ENCODE assay signal across 28 cellular contexts in the genomic region with DNA sequence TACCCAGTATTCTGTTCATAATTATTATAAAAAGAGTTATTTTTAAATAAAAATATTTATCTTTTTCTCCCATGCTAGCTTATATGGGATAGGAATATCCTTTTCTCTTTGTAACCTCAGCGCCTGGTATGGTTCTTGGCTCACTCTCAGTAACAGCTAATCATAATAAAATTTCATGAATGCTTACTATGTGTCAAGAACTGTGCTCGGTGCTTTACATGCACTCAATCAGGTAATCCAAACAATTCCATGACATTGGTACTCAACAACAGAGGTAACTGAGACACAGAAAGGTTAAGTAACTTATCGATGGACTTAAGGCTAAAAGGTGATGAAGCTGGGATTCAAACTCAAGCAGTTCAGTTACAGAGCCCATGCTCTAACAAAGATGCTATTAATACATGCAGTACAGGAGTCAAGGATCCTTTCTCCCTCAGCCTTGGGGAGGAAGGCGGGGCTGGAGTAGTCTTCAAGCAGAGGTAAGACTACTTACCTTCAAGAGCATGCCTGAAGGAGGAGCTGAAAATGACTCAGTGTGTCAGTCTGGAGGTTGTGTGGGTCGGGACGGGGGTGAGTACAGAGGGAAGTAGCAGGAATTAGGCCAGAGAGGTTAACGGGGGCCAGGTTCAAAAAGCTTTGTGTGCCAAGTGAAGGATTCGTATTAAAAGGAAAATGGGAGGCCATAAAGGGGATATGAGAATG.
"Had no signal": no experiment of that assay in that cellular context is flagged by ENCODE, and none has a peak within 500 bp of the region (broad histone marks: within the 10 kb centered on the region; RNA-seq: fewer than 3 reads in every experiment).

No MANE protein-coding gene starts in this region.

- H3K9me3 Mint-ChIP-seq: activated naive CD4-positive, alpha-beta T cell treated with anti-CD3 and anti-CD28 coated beads, Interleukin-2, amount 50 U/mL, for 72 hours; neural progenitor cell; T-cell; T-helper 2 cell treated with Interferon-gamma antibody and Interleukin-4, amounts not matched to agents 5 μg/mL and 100 μg/mL, for 36 hours had no signal

- DNase-seq: activated CD4-positive, alpha-beta T cell treated with anti-CD3 and anti-CD28 coated beads for 4 hours; activated CD4-positive, alpha-beta T cell treated with anti-CD3 and anti-CD28 coated beads, Interleukin-2, amount 50 U/mL, for 4 hours; activated naive CD4-positive, alpha-beta T cell; activated T-cell treated with anti-CD3 and anti-CD28 coated beads for 4 hours; activated T-cell treated with anti-CD3 and anti-CD28 coated beads, Interleukin-2, amount 50 U/mL, for 72 hours; cerebellar nuclear complex; colonic mucosa; dorsolateral prefrontal cortex; effector memory CD4-positive, alpha-beta T cell; erythroblast; heart left ventricle; hypothalamus; immature natural killer cell; kidney glomerular epithelial cell; left ventricle myocardium inferior; midbrain; naive thymus-derived CD4-positive, alpha-beta T cell; occipital lobe; right cardiac atrium; stimulated activated CD4-positive, alpha-beta T cell treated with anti-CD3 and anti-CD28 coated beads, Interleukin-12 subunit alpha, Interleukin-12 subunit beta, amount 100 ng/mL, for 4 hours; stimulated activated CD4-positive, alpha-beta T cell treated with anti-CD3 and anti-CD28 coated beads, Interleukin-4, amount 100 ng/mL, for 1 hour; stimulated activated naive CD8-positive, alpha-beta T cell treated with anti-CD3 and anti-CD28 coated beads, Interleukin-15, Interleukin-2, amounts not matched to agents 100 U/mL and 50 U/mL, for 24 hours; T-cell; testis had no signal

- H2AFZ ChIP-seq: neural progenitor cell had no signal

- H3K4me1 ChIP-seq: colonic mucosa, heart left ventricle, left ventricle myocardium inferior, neural progenitor cell, testis, vagina had no signal

- H3K27me3 Mint-ChIP-seq: T-cell had no signal

- H3K9ac ChIP-seq: neural progenitor cell had no signal

- H3K36me3 Mint-ChIP-seq: activated naive CD4-positive, alpha-beta T cell treated with anti-CD3 and anti-CD28 coated beads, Interleukin-2, amount 50 U/mL, for 72 hours; immature natural killer cell; naive thymus-derived CD4-positive, alpha-beta T cell; neural progenitor cell; T-cell had no signal

- H3K4me3 ChIP-seq: colonic mucosa, dorsolateral prefrontal cortex, heart left ventricle, left ventricle myocardium inferior, neural progenitor cell, testis, vagina had no signal

- H3K4me1 Mint-ChIP-seq: immature natural killer cell, neural progenitor cell had no signal

- H3K36me3 ChIP-seq: colonic mucosa, heart left ventricle, left ventricle myocardium inferior, neural progenitor cell, vagina had no signal

- H3K27ac ChIP-seq: colonic mucosa, dorsolateral prefrontal cortex, heart left ventricle, left ventricle myocardium inferior, neural progenitor cell, testis, vagina had no signal

- H3K4me2 ChIP-seq: neural progenitor cell had no signal

- H3K27ac Mint-ChIP-seq: activated naive CD4-positive, alpha-beta T cell treated with anti-CD3 and anti-CD28 coated beads, Interleukin-2, amount 50 U/mL, for 72 hours; activated T-cell treated with anti-CD3 and anti-CD28 coated beads, Interleukin-2, amount 50 U/mL, for 72 hours; immature natural killer cell; neural progenitor cell; T-cell; T-helper 2 cell treated with Interferon-gamma antibody and Interleukin-4, amounts not matched to agents 5 μg/mL and 100 μg/mL, for 36 hours had no signal

- H3K27me3 ChIP-seq: colonic mucosa, dorsolateral prefrontal cortex, neural progenitor cell, testis, vagina had no signal

- H3K9me3 ChIP-seq: colonic mucosa, heart left ventricle, left ventricle myocardium inferior, testis, vagina had no signal

- ATAC-seq: activated naive CD4-positive, alpha-beta T cell treated with anti-CD3 and anti-CD28 coated beads, Interleukin-2, amount 50 U/mL, for 72 hours; activated T-cell treated with anti-CD3 and anti-CD28 coated beads, Interleukin-2, amount 50 U/mL, for 72 hours; heart left ventricle; naive thymus-derived CD4-positive, alpha-beta T cell; right cardiac atrium; stimulated activated naive CD8-positive, alpha-beta T cell treated with anti-CD3 and anti-CD28 coated beads, Interleukin-15, Interleukin-2, amounts not matched to agents 100 U/mL and 50 U/mL, for 24 hours; T-cell had no signal

- H3K4me3 Mint-ChIP-seq: activated T-cell treated with anti-CD3 and anti-CD28 coated beads, Interleukin-2, amount 50 U/mL, for 72 hours; immature natural killer cell; naive thymus-derived CD4-positive, alpha-beta T cell; neural progenitor cell; T-cell; T-helper 2 cell treated with Interferon-gamma antibody and Interleukin-4, amounts not matched to agents 5 μg/mL and 100 μg/mL, for 36 hours had no signal
